41 cellular contexts compared by ENCODE assay signal in the genomic region with DNA sequence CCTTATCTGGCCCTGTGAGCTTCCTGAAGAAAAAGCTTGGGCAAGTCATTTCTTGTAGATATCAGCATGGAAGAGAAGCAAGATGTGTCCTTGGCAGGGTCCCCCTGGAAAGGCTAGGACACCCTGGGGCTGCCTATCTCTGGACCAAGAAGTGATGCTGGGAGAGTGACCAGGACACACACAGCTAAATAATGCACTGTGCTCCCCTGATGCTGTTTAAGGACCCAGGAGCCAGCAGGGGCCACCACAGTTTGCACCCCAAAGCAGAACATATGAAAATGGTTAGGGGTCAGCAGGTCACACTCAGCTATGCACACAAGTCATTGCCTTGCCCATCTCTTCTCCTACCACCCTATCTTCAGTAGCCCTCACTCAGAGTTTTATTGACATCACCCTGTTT. TPM values are rescaled to one million over a fixed set of nuclear protein-coding genes. Genes with fewer than 3 reads are reported as not detected.
"Had no signal": no experiment of that assay in that cellular context is flagged by ENCODE, and none has a peak within 500 bp of the region (broad histone marks: within the 10 kb centered on the region; RNA-seq: fewer than 3 reads in every experiment).

No MANE protein-coding gene starts in this region.

- H3K27me3 ChIP-seq: adrenal gland, ascending aorta, body of pancreas, brain microvascular endothelial cell, breast epithelium, cardiac muscle cell had no signal

- H3K9me3 Mint-ChIP-seq: activated naive CD4-positive, alpha-beta T cell treated with anti-CD3 and anti-CD28 coated beads for 36 hours; activated naive CD4-positive, alpha-beta T cell treated with anti-CD3 and anti-CD28 coated beads, Interleukin-2, amount 10 ng/mL, durations not matched to agents 7 days and 5 days; activated naive CD4-positive, alpha-beta T cell treated with anti-CD3 and anti-CD28 coated beads, Interleukin-2, amount 50 U/mL, for 72 hours; activated naive CD8-positive, alpha-beta T cell treated with anti-CD3 and anti-CD28 coated beads, Interleukin-2, amount 10 ng/mL, durations not matched to agents 7 days and 5 days; activated T-cell treated with anti-CD3 and anti-CD28 coated beads, Interleukin-2, amount 50 U/mL, for 24 hours; activated T-cell treated with anti-CD3 and anti-CD28 coated beads, Interleukin-2, amount 50 U/mL, for 72 hours; activated T-helper 1 cell treated with anti-CD3 and anti-CD28 coated beads, Interleukin-12 subunit alpha, Interleukin-12 subunit beta, Interleukin-2, Interleukin-4 antibody, amounts not matched to agents 30 ng/mL and 10 ng/mL and 1 ng/mL, durations not matched to agents 14 hours and 24 hours and 36 hours; activated T-helper 2 cell treated with anti-CD3 and anti-CD28 coated beads, Interferon-gamma antibody, Interleukin-2, Interleukin-4, amounts not matched to agents 10 μg/mL and 5 μg/mL and 100 μg/mL, durations not matched to agents 14 hours and 24 hours and 36 hours; central memory CD8-positive, alpha-beta T cell had no signal

- DNase-seq: activated effector memory CD4-positive, alpha-beta T cell treated with anti-CD3 and anti-CD28 coated beads, Interleukin-2, amount 50 U/mL, for 16 hours; activated effector memory CD4-positive, alpha-beta T cell treated with Interleukin-2 at 50 U/mL for 16 hours; activated gamma-delta T cell; activated gamma-delta T cell treated with Interleukin-2 at 50 U/mL for 16 hours; activated naive CD4-positive, alpha-beta T cell; activated naive CD4-positive, alpha-beta T cell treated with anti-CD3 and anti-CD28 coated beads for 36 hours; activated naive CD4-positive, alpha-beta T cell treated with anti-CD3 and anti-CD28 coated beads, Interleukin-2, amount 10 ng/mL, durations not matched to agents 7 days and 5 days; activated naive CD4-positive, alpha-beta T cell treated with anti-CD3 and anti-CD28 coated beads, Interleukin-2, amount 50 U/mL, for 16 hours; activated naive CD4-positive, alpha-beta T cell treated with Interleukin-2 at 50 U/mL for 16 hours; activated naive CD8-positive, alpha-beta T cell treated with anti-CD3 and anti-CD28 coated beads for 36 hours; activated naive CD8-positive, alpha-beta T cell treated with anti-CD3 and anti-CD28 coated beads, Interleukin-2, amount 10 ng/mL, durations not matched to agents 7 days and 5 days; activated naive CD8-positive, alpha-beta T cell treated with anti-CD3 and anti-CD28 coated beads, Interleukin-2, amount 50 U/mL, for 24 hours; activated T-cell treated with anti-CD3 and anti-CD28 coated beads for 4 hours; activated T-cell treated with anti-CD3 and anti-CD28 coated beads, Interleukin-2, amount 50 U/mL, for 1 hour; activated T-cell treated with anti-CD3 and anti-CD28 coated beads, Interleukin-2, amount 50 U/mL, for 24 hours; activated T-cell treated with anti-CD3 and anti-CD28 coated beads, Interleukin-2, amount 50 U/mL, for 4 hours; activated T-cell treated with anti-CD3 and anti-CD28 coated beads, Interleukin-2, amount 50 U/mL, for 48 hours; activated T-cell treated with anti-CD3 and anti-CD28 coated beads, Interleukin-2, amount 50 U/mL, for 72 hours; adrenal gland; amygdala; anterior cingulate cortex; aorta; body of pancreas; brain microvascular endothelial cell; caudate nucleus; central memory CD4-positive, alpha-beta T cell; cerebellar nuclear complex had no signal

- H3K4me1 Mint-ChIP-seq: activated naive CD4-positive, alpha-beta T cell treated with anti-CD3 and anti-CD28 coated beads, Interleukin-2, amount 10 ng/mL, durations not matched to agents 7 days and 5 days; activated naive CD4-positive, alpha-beta T cell treated with anti-CD3 and anti-CD28 coated beads, Interleukin-2, amount 50 U/mL, for 24 hours; activated naive CD8-positive, alpha-beta T cell treated with anti-CD3 and anti-CD28 coated beads for 36 hours; activated naive CD8-positive, alpha-beta T cell treated with anti-CD3 and anti-CD28 coated beads, Interleukin-2, amount 10 ng/mL, durations not matched to agents 7 days and 5 days; activated naive CD8-positive, alpha-beta T cell treated with anti-CD3 and anti-CD28 coated beads, Interleukin-2, amount 50 U/mL, for 24 hours; activated T-helper 17 cell treated with anti-CD3 and anti-CD28 coated beads, Interleukin-2, amount 50 U/mL, for 72 hours; brain; central memory CD8-positive, alpha-beta T cell had no signal

- H3K9me3 ChIP-seq: adrenal gland, ascending aorta, body of pancreas, breast epithelium had no signal

- H3K36me3 Mint-ChIP-seq: activated naive CD4-positive, alpha-beta T cell treated with anti-CD3 and anti-CD28 coated beads, Interleukin-2, amount 10 ng/mL, durations not matched to agents 7 days and 5 days; activated naive CD4-positive, alpha-beta T cell treated with anti-CD3 and anti-CD28 coated beads, Interleukin-2, amount 50 U/mL, for 24 hours; activated naive CD4-positive, alpha-beta T cell treated with anti-CD3 and anti-CD28 coated beads, Interleukin-2, amount 50 U/mL, for 72 hours; activated naive CD8-positive, alpha-beta T cell; activated naive CD8-positive, alpha-beta T cell treated with anti-CD3 and anti-CD28 coated beads for 36 hours; activated naive CD8-positive, alpha-beta T cell treated with anti-CD3 and anti-CD28 coated beads, Interleukin-2, amount 10 ng/mL, durations not matched to agents 7 days and 5 days; brain had no signal

- H3K4me3 ChIP-seq: adrenal gland, ascending aorta, body of pancreas, breast epithelium, cardiac muscle cell had no signal

- H3K36me3 ChIP-seq: adrenal gland, ascending aorta, brain microvascular endothelial cell, breast epithelium, cardiac muscle cell had no signal

- H3K27ac Mint-ChIP-seq: activated naive CD4-positive, alpha-beta T cell treated with anti-CD3 and anti-CD28 coated beads for 36 hours; activated naive CD4-positive, alpha-beta T cell treated with anti-CD3 and anti-CD28 coated beads, Interleukin-2, amount 10 ng/mL, durations not matched to agents 7 days and 5 days; activated naive CD4-positive, alpha-beta T cell treated with anti-CD3 and anti-CD28 coated beads, Interleukin-2, amount 50 U/mL, for 24 hours; activated naive CD4-positive, alpha-beta T cell treated with anti-CD3 and anti-CD28 coated beads, Interleukin-2, amount 50 U/mL, for 72 hours; activated naive CD8-positive, alpha-beta T cell; activated naive CD8-positive, alpha-beta T cell treated with anti-CD3 and anti-CD28 coated beads for 36 hours; activated naive CD8-positive, alpha-beta T cell treated with anti-CD3 and anti-CD28 coated beads, Interleukin-2, amount 10 ng/mL, durations not matched to agents 7 days and 5 days; activated naive CD8-positive, alpha-beta T cell treated with anti-CD3 and anti-CD28 coated beads, Interleukin-2, amount 50 U/mL, for 24 hours; activated T-cell treated with anti-CD3 and anti-CD28 coated beads, Interleukin-2, amount 50 U/mL, for 24 hours; activated T-cell treated with anti-CD3 and anti-CD28 coated beads, Interleukin-2, amount 50 U/mL, for 72 hours; activated T-helper 1 cell treated with anti-CD3 and anti-CD28 coated beads, Interleukin-12 subunit alpha, Interleukin-12 subunit beta, Interleukin-2, Interleukin-4 antibody, amounts not matched to agents 30 ng/mL and 10 ng/mL and 1 ng/mL, durations not matched to agents 14 hours and 24 hours and 36 hours; activated T-helper 17 cell treated with anti-CD3 and anti-CD28 coated beads, Interleukin-2, amount 50 U/mL, for 72 hours; activated T-helper 2 cell treated with anti-CD3 and anti-CD28 coated beads, Interferon-gamma antibody, Interleukin-2, Interleukin-4, amounts not matched to agents 10 μg/mL and 5 μg/mL and 100 μg/mL, durations not matched to agents 14 hours and 24 hours and 36 hours; brain had no signal

- H3K27me3 Mint-ChIP-seq: activated naive CD8-positive, alpha-beta T cell treated with anti-CD3 and anti-CD28 coated beads, Interleukin-2, amount 10 ng/mL, durations not matched to agents 7 days and 5 days had no signal

- H3K4me3 Mint-ChIP-seq: activated naive CD4-positive, alpha-beta T cell treated with anti-CD3 and anti-CD28 coated beads for 36 hours; activated naive CD4-positive, alpha-beta T cell treated with anti-CD3 and anti-CD28 coated beads, Interleukin-2, amount 10 ng/mL, durations not matched to agents 7 days and 5 days; activated naive CD4-positive, alpha-beta T cell treated with anti-CD3 and anti-CD28 coated beads, Interleukin-2, amount 50 U/mL, for 24 hours; activated naive CD8-positive, alpha-beta T cell; activated naive CD8-positive, alpha-beta T cell treated with anti-CD3 and anti-CD28 coated beads for 36 hours; activated naive CD8-positive, alpha-beta T cell treated with anti-CD3 and anti-CD28 coated beads, Interleukin-2, amount 10 ng/mL, durations not matched to agents 7 days and 5 days; activated naive CD8-positive, alpha-beta T cell treated with anti-CD3 and anti-CD28 coated beads, Interleukin-2, amount 50 U/mL, for 24 hours; activated T-cell treated with anti-CD3 and anti-CD28 coated beads, Interleukin-2, amount 50 U/mL, for 24 hours; activated T-cell treated with anti-CD3 and anti-CD28 coated beads, Interleukin-2, amount 50 U/mL, for 4 hours; activated T-cell treated with anti-CD3 and anti-CD28 coated beads, Interleukin-2, amount 50 U/mL, for 72 hours; activated T-helper 1 cell treated with anti-CD3 and anti-CD28 coated beads, Interleukin-12 subunit alpha, Interleukin-12 subunit beta, Interleukin-2, Interleukin-4 antibody, amounts not matched to agents 30 ng/mL and 10 ng/mL and 1 ng/mL, durations not matched to agents 14 hours and 24 hours and 36 hours; activated T-helper 17 cell treated with anti-CD3 and anti-CD28 coated beads, Interleukin-2, amount 50 U/mL, for 72 hours; brain; central memory CD8-positive, alpha-beta T cell had no signal

- H3K4me1 ChIP-seq: adrenal gland, ascending aorta, body of pancreas, breast epithelium had no signal

- H3K27ac ChIP-seq: adrenal gland, ascending aorta, body of pancreas, brain microvascular endothelial cell, breast epithelium, cardiac muscle cell had no signal

- ATAC-seq: activated naive CD4-positive, alpha-beta T cell treated with anti-CD3 and anti-CD28 coated beads, Interleukin-2, amount 50 U/mL, for 72 hours; activated naive CD8-positive, alpha-beta T cell treated with anti-CD3 and anti-CD28 coated beads, Interleukin-2, amount 50 U/mL, for 24 hours; activated T-cell treated with anti-CD3 and anti-CD28 coated beads, Interleukin-2, amount 50 U/mL, for 4 hours; activated T-cell treated with anti-CD3 and anti-CD28 coated beads, Interleukin-2, amount 50 U/mL, for 72 hours; activated T-helper 17 cell treated with anti-CD3 and anti-CD28 coated beads, Interleukin-2, amount 50 U/mL, for 72 hours; body of pancreas had no signal

RNA-seq across cellular contexts. Expression of gene GPR26, which starts 47.9 kb away (rescaled TPM):
- total RNA-seq: activated naive CD4-positive, alpha-beta T cell treated with anti-CD3 and anti-CD28 coated beads for 36 hours; activated naive CD4-positive, alpha-beta T cell treated with anti-CD3 and anti-CD28 coated beads, Interleukin-2, amount 50 U/mL, for 72 hours; activated naive CD8-positive, alpha-beta T cell treated with anti-CD3 and anti-CD28 coated beads for 36 hours; activated naive CD8-positive, alpha-beta T cell treated with anti-CD3 and anti-CD28 coated beads, Interleukin-2, amount 10 ng/mL, durations not matched to agents 7 days and 5 days; activated T-cell treated with anti-CD3 and anti-CD28 coated beads, Interleukin-2, amount 50 U/mL, for 4 hours; activated T-cell treated with anti-CD3 and anti-CD28 coated beads, Interleukin-2, amount 50 U/mL, for 72 hours; activated T-helper 1 cell treated with anti-CD3 and anti-CD28 coated beads, Interleukin-12 subunit alpha, Interleukin-12 subunit beta, Interleukin-2, Interleukin-4 antibody, amounts not matched to agents 30 ng/mL and 10 ng/mL and 1 ng/mL, durations not matched to agents 14 hours and 24 hours and 36 hours; activated T-helper 17 cell treated with anti-CD3 and anti-CD28 coated beads, Interleukin-2, amount 50 U/mL, for 72 hours; activated T-helper 2 cell treated with anti-CD3 and anti-CD28 coated beads, Interferon-gamma antibody, Interleukin-2, Interleukin-4, amounts not matched to agents 10 μg/mL and 5 μg/mL and 100 μg/mL, durations not matched to agents 14 hours and 24 hours and 36 hours; adrenal gland; aorta; ascending aorta; body of pancreas; breast epithelium; bronchial epithelial cell; cardiac muscle cell; cardiac septum; chondrocyte had no signal
- polyA plus RNA-seq: adrenal gland, aorta, cardiac muscle cell had no signal
